In the genomic region with DNA sequence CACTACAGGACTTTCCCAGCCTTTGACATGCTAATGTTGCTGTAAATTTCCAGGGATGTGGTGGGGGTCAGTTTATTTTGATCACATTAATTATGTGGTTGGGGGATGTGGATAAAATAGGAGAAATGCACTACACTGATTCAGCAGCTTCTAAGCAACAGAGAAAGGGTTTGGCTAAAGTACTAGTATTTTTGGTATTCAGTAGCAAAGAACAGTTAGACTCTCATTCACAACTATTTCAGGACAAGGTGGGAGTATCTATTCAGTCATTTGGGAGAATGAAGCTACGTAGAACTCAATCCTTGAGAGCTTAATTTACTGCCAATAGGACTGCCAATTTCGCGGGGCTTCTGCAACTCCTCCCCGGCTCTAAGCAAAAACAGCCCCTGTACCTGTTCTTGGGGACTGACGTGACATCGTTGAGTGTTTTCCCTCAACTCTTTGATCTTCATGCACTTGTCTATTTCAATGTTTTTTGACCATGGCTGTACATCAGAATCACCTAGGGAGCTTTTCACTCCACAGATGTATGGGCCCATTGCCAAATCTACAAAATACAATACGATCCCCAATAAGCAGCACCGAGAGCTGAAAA, we compare ENCODE assay signal across 12 cellular contexts.
DNase-seq lines count a peak whose midpoint lies in the region; ATAC-seq and TF ChIP-seq lines count a peak whose summit lies in the region.
"Had no signal": no experiment of that assay in that cellular context is flagged by ENCODE, and none has a peak within 500 bp of the region (broad histone marks: within the 10 kb centered on the region; RNA-seq: fewer than 3 reads in every experiment).

No MANE protein-coding gene starts in this region.

- intact Hi-C loops in activated CD4-positive, alpha-beta T cell treated with anti-CD3 and anti-CD28 coated beads, Interleukin-2, amount 10 ng/mL, durations not matched to agents 24 days and 14 days (cut with micrococcal nuclease) = loop anchor here (5.0 to 10.0 kb wide), 3 partner anchors 167 to 393 kb away; a partner anchor contains a TSS

- H3K4me1 Mint-ChIP-seq in activated CD4-positive, alpha-beta T cell treated with anti-CD3 and anti-CD28 coated beads, Interleukin-2, amount 10 ng/mL, durations not matched to agents 24 days and 14 days = peaks cover 22% of the 10 kb centered on the region
- H3K4me1 Mint-ChIP-seq in stimulated activated effector memory CD8-positive, alpha-beta T cell treated with anti-CD3 and anti-CD28 coated beads, Interleukin-12 subunit alpha, Interleukin-12 subunit beta, amount 100 ng/mL, for 72 hours = peaks cover 20% of the 10 kb centered on the region

- H3K27me3 Mint-ChIP-seq in activated CD4-positive, alpha-beta T cell treated with anti-CD3 and anti-CD28 coated beads, Interleukin-2, amount 10 ng/mL, durations not matched to agents 24 days and 14 days = no peaks in the 10 kb centered on the region
- H3K27me3 Mint-ChIP-seq: central memory CD8-positive, alpha-beta T cell had no signal

- no peaks in the 10 kb centered on the region for H3K9me3 Mint-ChIP-seq in activated CD4-positive, alpha-beta T cell treated with anti-CD3 and anti-CD28 coated beads, Interleukin-2, amount 10 ng/mL, durations not matched to agents 24 days and 14 days
- no peaks in the 10 kb centered on the region for H3K9me3 Mint-ChIP-seq in stimulated activated effector memory CD8-positive, alpha-beta T cell treated with anti-CD3 and anti-CD28 coated beads, Interleukin-12 subunit alpha, Interleukin-12 subunit beta, amount 100 ng/mL, for 72 hours
- H3K9me3 Mint-ChIP-seq: activated CD8-positive, alpha-beta T cell treated with anti-CD3 and anti-CD28 coated beads for 36 hours; central memory CD8-positive, alpha-beta T cell had no signal

- no peak for ATAC-seq in stimulated activated effector memory CD8-positive, alpha-beta T cell treated with anti-CD3 and anti-CD28 coated beads, Interleukin-12 subunit alpha, Interleukin-12 subunit beta, amount 100 ng/mL, for 72 hours
- ATAC-seq in HG03196 (IDR thresholded peaks at IDR 0.05; ENCODE audit: unreplicated experiment) = no peak

- peak overlapping the region; percentile 41 for H3K4me3 ChIP-seq in epithelial cell of proximal tubule (ENCODE audit: low read depth, low read length)

- TF ChIP-seq CTCF in epithelial cell of proximal tubule (conservative IDR thresholded peaks at IDR 0.05; ENCODE audit: low read depth, low read length) = no peak

- no peaks in the 10 kb centered on the region for H3K36me3 Mint-ChIP-seq in activated CD4-positive, alpha-beta T cell treated with anti-CD3 and anti-CD28 coated beads, Interleukin-2, amount 10 ng/mL, durations not matched to agents 24 days and 14 days (ENCODE audit: low read depth)
- no peaks in the 10 kb centered on the region for H3K36me3 Mint-ChIP-seq in stimulated activated effector memory CD8-positive, alpha-beta T cell treated with anti-CD3 and anti-CD28 coated beads, Interleukin-12 subunit alpha, Interleukin-12 subunit beta, amount 100 ng/mL, for 72 hours

- DNase-seq in activated CD4-positive, alpha-beta T cell treated with anti-CD3 and anti-CD28 coated beads, Interleukin-2, amount 10 ng/mL, durations not matched to agents 24 days and 14 days = no peak
- DNase-seq in activated CD4-positive, alpha-beta T cell treated with anti-CD3 and anti-CD28 coated beads for 4 hours = no peak
- DNase-seq in NCI-H748 treated with DMSO at 0.1 percent for 48 hours (lab: John Stamatoyannopoulos, UW) (peak; percentile 9), epithelial cell of proximal tubule (ENCODE audit: low read depth) (no peak)
- no peak for DNase-seq in stimulated activated effector memory CD8-positive, alpha-beta T cell treated with anti-CD3 and anti-CD28 coated beads, Interleukin-12 subunit alpha, Interleukin-12 subunit beta, amount 100 ng/mL, for 72 hours (ENCODE audit: low spot score in 2 of 2)
- no peak for DNase-seq in stimulated activated naive CD4-positive, alpha-beta T cell treated with Interleukin-2 at 50 U/mL for 16 hours (lab: John Stamatoyannopoulos, UW)
- no peak for DNase-seq in central memory CD4-positive, alpha-beta T cell
- DNase-seq: activated CD8-positive, alpha-beta T cell treated with anti-CD3 and anti-CD28 coated beads for 36 hours; hippocampal formation; SHP77 treated with DMSO at 0.1 percent for 48 hours had no signal

- H3K4me3 Mint-ChIP-seq in activated CD4-positive, alpha-beta T cell treated with anti-CD3 and anti-CD28 coated beads, Interleukin-2, amount 10 ng/mL, durations not matched to agents 24 days and 14 days = no peak overlapping the region
- H3K4me3 Mint-ChIP-seq in stimulated activated effector memory CD8-positive, alpha-beta T cell treated with anti-CD3 and anti-CD28 coated beads, Interleukin-12 subunit alpha, Interleukin-12 subunit beta, amount 100 ng/mL, for 72 hours = peak overlapping the region; percentile 65

- peak overlapping the region; percentile 70 for H3K27ac Mint-ChIP-seq in activated CD4-positive, alpha-beta T cell treated with anti-CD3 and anti-CD28 coated beads, Interleukin-2, amount 10 ng/mL, durations not matched to agents 24 days and 14 days
- no peak overlapping the region for H3K27ac Mint-ChIP-seq in stimulated activated effector memory CD8-positive, alpha-beta T cell treated with anti-CD3 and anti-CD28 coated beads, Interleukin-12 subunit alpha, Interleukin-12 subunit beta, amount 100 ng/mL, for 72 hours
